ENCODE assay signal across 10 cellular contexts in the genomic region with DNA sequence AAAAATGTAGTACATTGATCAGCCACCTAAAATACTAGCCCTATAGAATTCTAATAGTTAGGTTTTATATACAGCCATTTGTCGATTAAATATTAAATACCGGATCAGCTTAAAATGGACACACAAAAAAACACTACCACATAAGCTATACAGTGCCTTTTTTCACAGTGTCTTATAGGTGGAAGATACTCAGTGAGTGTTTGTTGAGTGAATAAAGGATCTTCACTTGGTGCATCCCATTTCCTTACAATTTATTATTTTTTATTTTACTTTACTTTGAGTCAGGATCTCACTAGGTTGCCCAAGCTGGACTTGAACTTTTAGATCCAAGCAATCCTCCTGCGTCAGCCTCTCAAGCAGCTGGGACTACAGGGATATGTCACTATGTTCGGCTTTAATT.
"Had no signal": no experiment of that assay in that cellular context is flagged by ENCODE, and none has a peak within 500 bp of the region (broad histone marks: within the 10 kb centered on the region; RNA-seq: fewer than 3 reads in every experiment).

No MANE protein-coding gene starts in this region.

- H3K4me1 ChIP-seq: HAP-1 had no signal

- H3K9me3 ChIP-seq: HAP-1 had no signal

- FAIRE-seq: H1 had no signal

- H3K27ac Mint-ChIP-seq: GM23338, H9, HFFc6 had no signal

- H3K4me3 Mint-ChIP-seq: GM23338, H9, HFFc6 had no signal

- H3K9ac ChIP-seq: GM23248 had no signal

- H3K4me2 ChIP-seq: GM23338 had no signal

- ATAC-seq: GM23338, HCT116 had no signal

- DNase-seq: GM23248, GOT3, H7, H9, HCEC 1CT, HFFc6 had no signal

- H3K9me3 Mint-ChIP-seq: GM23338, H9, HFFc6 had no signal

- H3K36me3 ChIP-seq: HAP-1 had no signal

- H3K4me1 Mint-ChIP-seq: GM23338, H9 had no signal

- H2AFZ ChIP-seq: GM23248, GM23338 had no signal

- H3K27ac ChIP-seq: GM23248 had no signal

- H3K4me3 ChIP-seq: GM23248, GM23338, HAP-1 had no signal
